8 cellular contexts compared by ENCODE assay signal in the genomic region with DNA sequence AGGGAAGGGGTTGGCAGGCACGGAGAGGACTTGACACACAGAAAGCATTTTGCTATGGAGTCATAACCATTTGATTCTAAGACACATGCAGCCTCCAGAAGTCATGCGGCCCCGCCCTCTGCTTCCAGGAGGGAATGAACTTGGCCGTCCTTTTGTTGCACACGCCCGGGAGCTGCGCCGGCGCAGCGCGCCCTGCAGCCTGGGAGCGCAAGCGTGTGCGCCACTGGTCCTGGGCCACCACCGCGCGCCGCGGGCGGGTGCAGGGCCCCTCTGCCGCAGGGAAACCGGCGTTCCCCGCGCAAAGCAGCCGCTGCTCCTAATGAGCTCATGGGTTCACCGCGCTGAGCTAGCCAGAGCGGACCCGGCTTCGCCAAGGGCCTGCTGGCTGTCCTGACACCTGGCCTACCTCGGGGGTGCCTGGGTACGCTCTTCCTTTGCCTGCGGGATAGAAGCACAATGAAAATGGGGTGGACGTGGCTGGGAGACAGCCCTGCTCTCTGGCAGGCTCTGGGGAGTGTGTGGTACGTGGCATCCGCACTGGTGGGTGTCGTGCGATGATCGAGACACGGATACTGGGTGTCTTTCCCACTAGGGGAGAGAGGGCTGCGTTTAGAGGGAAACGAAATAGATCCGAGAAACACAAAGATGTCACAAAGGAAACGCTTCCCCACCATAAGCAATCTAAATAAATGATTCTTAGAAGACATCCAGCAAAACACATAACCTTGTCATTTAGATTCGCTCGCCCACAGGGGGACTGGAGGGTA. TPM values are rescaled to one million over a fixed set of nuclear protein-coding genes. Genes with fewer than 3 reads are reported as not detected.
A peak's percentile ranks its signal among the peaks of the same experiment; 100 is the strongest.
DNase-seq lines count a peak whose midpoint lies in the region; ATAC-seq and TF ChIP-seq lines count a peak whose summit lies in the region.

No MANE protein-coding gene starts in this region.

- no peaks in the 10 kb centered on the region for H4K20me1 ChIP-seq in fibroblast of lung (ENCODE audit: control insufficient read depth, extremely low read depth, insufficient read depth, low read length)

- H3K27me3 ChIP-seq in fibroblast of lung (ENCODE audit: control insufficient read depth, insufficient read depth, low read length) = no peaks in the 10 kb centered on the region

- DNase-seq in AG09309 (ENCODE audit: low read depth) (peak; percentile 53), GM19238 (ENCODE audit: insufficient read length, low spot score) (peak; percentile 21), NCI-H460 (ENCODE audit: extremely low read depth, low read depth) (peak; percentile 62), fibroblast of lung (ENCODE audit: low read depth in 2 of 2) (peak; percentile 86 to 89), mucosa of gallbladder (ENCODE audit: low spot score) (peak; percentile 74), superior temporal gyrus (ENCODE audit: extremely low spot score) (peak; percentile 82)
- peak; percentile 7 for DNase-seq in activated T-cell treated with anti-CD3 and anti-CD28 coated beads, Interleukin-2, amount 50 U/mL, for 4 hours

- peak overlapping the region; percentile 92 for H3K4me2 ChIP-seq in fibroblast of lung (ENCODE audit: extremely low read depth, insufficient read depth, low read length)

- no peaks in the 10 kb centered on the region for H3K36me3 ChIP-seq in fibroblast of lung (ENCODE audit: control insufficient read depth, insufficient read depth, low read length)

- no peaks in the 10 kb centered on the region for H3K36me3 Mint-ChIP-seq in activated T-cell treated with anti-CD3 and anti-CD28 coated beads, Interleukin-2, amount 50 U/mL, for 4 hours (ENCODE audit: insufficient read depth)

- H3K27ac ChIP-seq in fibroblast of lung (ENCODE audit: insufficient read depth, low read length) = peak overlapping the region; percentile 23

- TF ChIP-seq CTCF in AG09309 (IDR thresholded peaks at IDR 0.05; ENCODE audit: control insufficient read depth, insufficient read depth, low read depth, low read length, missing control alignments) = no peak
- peak in 1 of 2 donors; percentile 1 for TF ChIP-seq CTCF in fibroblast of lung (conservative IDR thresholded peaks at IDR 0.05 in 1 of 2, IDR thresholded peaks at IDR 0.05 in 1 of 2; ENCODE audit: low read depth in 1 of 2, low read length in 2 of 2)

- H2AFZ ChIP-seq in fibroblast of lung (ENCODE audit: low read length) = peak overlapping the region; percentile 84

- H3K4me3 Mint-ChIP-seq in activated T-cell treated with anti-CD3 and anti-CD28 coated beads, Interleukin-2, amount 50 U/mL, for 4 hours = peak overlapping the region; percentile 82

- H3K9me3 ChIP-seq in fibroblast of lung (ENCODE audit: control insufficient read depth, insufficient read depth, low read depth, low read length) = no peaks in the 10 kb centered on the region

- peak; percentile 69 to 70 for ATAC-seq in activated T-cell treated with anti-CD3 and anti-CD28 coated beads, Interleukin-2, amount 50 U/mL, for 4 hours
- ATAC-seq in HG03135 (IDR thresholded peaks at IDR 0.05; ENCODE audit: unreplicated experiment) = no peak

- H3K79me2 ChIP-seq in fibroblast of lung (ENCODE audit: control insufficient read depth, insufficient read depth, low read length) = no peaks in the 10 kb centered on the region

- peaks cover 40% of the 10 kb centered on the region for H3K27me3 Mint-ChIP-seq in activated T-cell treated with anti-CD3 and anti-CD28 coated beads, Interleukin-2, amount 50 U/mL, for 4 hours (ENCODE audit: low read depth)

- peak overlapping the region; percentile 21 for H3K9ac ChIP-seq in fibroblast of lung (ENCODE audit: insufficient read depth, low read length)

- H3K4me1 ChIP-seq in fibroblast of lung (ENCODE audit: control insufficient read depth, extremely low read depth, insufficient read depth, low read length) = peaks cover 2% of the 10 kb centered on the region

- peak overlapping the region; percentile 69 for H3K4me3 ChIP-seq in AG09309 (ENCODE audit: control insufficient read depth, low read depth, low read length)
- H3K4me3 ChIP-seq in fibroblast of lung (replicated peaks in 1 of 4; ENCODE audit: control extremely low read depth in 1 of 4, insufficient read depth in 1 of 4, low read depth in 3 of 4, low read length in 4 of 4) = peak overlapping the region; percentile 41 to 71 (median 67)

- H3K9me3 Mint-ChIP-seq in activated T-cell treated with anti-CD3 and anti-CD28 coated beads, Interleukin-2, amount 50 U/mL, for 4 hours = no peaks in the 10 kb centered on the region

- peaks cover 12% of the 10 kb centered on the region for H3K4me1 Mint-ChIP-seq in activated T-cell treated with anti-CD3 and anti-CD28 coated beads, Interleukin-2, amount 50 U/mL, for 4 hours (ENCODE audit: low read depth)

RNA-seq across cellular contexts. Expression of a gene that starts 0.7 kb away (rescaled TPM):
- total RNA-seq in NCI-H460 (2014; rRNA removed; shearing (Covaris generic)) = 11.3 and 15.2 TPM in 2 replicates
- polyA plus RNA-seq in NCI-H460 (2014; cell fraction: nucleus; rRNA removed) = 14.4 and 16.3 TPM in 2 replicates
- total RNA-seq in activated T-cell treated with anti-CD3 and anti-CD28 coated beads, Interleukin-2, amount 50 U/mL, for 4 hours = 10 to 100 TPM; 33.9 to 39.6 (median 35.1) TPM
- total RNA-seq in fibroblast of lung = 12.1 and 22.6 TPM in 2 replicates
- 10.8 and 19.2 TPM in 2 replicates for polyA plus RNA-seq in fibroblast of lung
- 15.0 and 18.4 TPM in 2 replicates for polyA plus RNA-seq in fibroblast of lung (2012)
- polyA minus RNA-seq in fibroblast of lung (ENCODE audit: low replicate concordance) = 33.1 and 45.2 TPM in 2 replicates
- total RNA-seq in mucosa of gallbladder = 61.4 TPM

RNA-seq across cellular contexts. Expression of a gene that starts 54.1 kb away (rescaled TPM):
- 14.7 and 17.8 TPM in 2 replicates for total RNA-seq in NCI-H460 (2014; rRNA removed; shearing (Covaris generic))
- polyA plus RNA-seq in NCI-H460 (2014; cell fraction: nucleus; rRNA removed) = 18.2 and 21.3 TPM in 2 replicates
- total RNA-seq in activated T-cell treated with anti-CD3 and anti-CD28 coated beads, Interleukin-2, amount 50 U/mL, for 4 hours = 10 to 100 TPM; 51.3 to 68.3 (median 58.2) TPM
- total RNA-seq in fibroblast of lung (7.4 and 13.2 TPM in 2 replicates), mucosa of gallbladder (51.5 TPM)
- polyA plus RNA-seq in fibroblast of lung = 14.5 and 21.0 TPM in 2 replicates
- 23.9 and 28.2 TPM in 2 replicates for polyA plus RNA-seq in fibroblast of lung (2012)
- 74.8 and 81.1 TPM in 2 replicates for polyA minus RNA-seq in fibroblast of lung (ENCODE audit: low replicate concordance)

Comparison
In these comparisons a context has a peak if more than half of its experiments do, and no peak if none do; other contexts are left out.
1. DNase-seq: peak in every context shown above with its lines; median percentile 88 in fibroblast of lung; 82 in superior temporal gyrus; 74 in mucosa of gallbladder; 62 in NCI-H460; 53 in AG09309; 21 in GM19238; 7 in activated T-cell treated with anti-CD3 and anti-CD28 coated beads, Interleukin-2, amount 50 U/mL, for 4 hours.